ENCODE assay signal across 21 cellular contexts in genomic region chr11:74462631-74463030, GRCh38. TPM values are rescaled to one million over a fixed set of nuclear protein-coding genes. Genes with fewer than 3 reads are reported as not detected.
DNase-seq lines count a peak whose midpoint lies in the region; ATAC-seq and TF ChIP-seq lines count a peak whose summit lies in the region.
"Had no signal": no experiment of that assay in that cellular context is flagged by ENCODE, and none has a peak within 500 bp of the region (broad histone marks: within the 10 kb centered on the region; RNA-seq: fewer than 3 reads in every experiment).

No MANE protein-coding gene starts in this region.

- peak overlapping the region in 3 of 4 donors; percentile 16 to 32 (median 29) for H3K27ac ChIP-seq in sigmoid colon
- H3K27ac ChIP-seq: VCaP had no signal

- H3K4me1 ChIP-seq in Caco-2 (peaks cover 58% of the 10 kb centered on the region), sigmoid colon (peaks cover 0 to 24% (median 16%) of the 10 kb centered on the region in 4 donors)

- no peak for DNase-seq in Caco-2
- peak; percentile 49 to 50 for DNase-seq in NOMO-1 (lab: John Stamatoyannopoulos, UW; ENCODE audit: unreplicated experiment in 2 of 2)
- peak; percentile 34 for DNase-seq in ecto neural progenitor cell (ENCODE audit: low spot score)
- no peak for DNase-seq in sigmoid colon
- DNase-seq in HCEC 1CT: no peak
- no peak for DNase-seq in stimulated activated naive CD8-positive, alpha-beta T cell treated with anti-CD3 and anti-CD28 coated beads, Interleukin-15, amount 100 ng/mL, for 72 hours
- DNase-seq in stimulated activated CD4-positive, alpha-beta T cell treated with anti-CD3 and anti-CD28 coated beads, Interleukin-4, amount 100 ng/mL, for 4 hours: no peak
- DNase-seq: activated CD4-positive, alpha-beta T cell treated with anti-CD3 and anti-CD28 coated beads, Interleukin-2, amount 50 U/mL, for 48 hours; activated T-cell treated with anti-CD3 and anti-CD28 coated beads, Interleukin-2, amount 50 U/mL, for 4 hours; dermis blood vessel endothelial cell; NCI-H187; NCI-H446 treated with DMSO at 0.1 percent for 48 hours; nephron progenitor cell; stimulated activated CD4-positive, alpha-beta T cell treated with anti-CD3 and anti-CD28 coated beads, Interleukin-15, amount 100 ng/mL, for 24 hours had no signal

- TF ChIP-seq POLR2A in sigmoid colon (IDR thresholded peaks at IDR 0.05): no peak

- no peak for ATAC-seq in HG02884 (IDR thresholded peaks at IDR 0.05; ENCODE audit: unreplicated experiment)
- no peak for ATAC-seq in stimulated activated naive CD8-positive, alpha-beta T cell treated with anti-CD3 and anti-CD28 coated beads, Interleukin-15, amount 100 ng/mL, for 72 hours
- ATAC-seq: activated naive CD4-positive, alpha-beta T cell treated with anti-CD3 and anti-CD28 coated beads, Interleukin-2, amount 50 U/mL, for 72 hours; activated T-cell treated with anti-CD3 and anti-CD28 coated beads, Interleukin-2, amount 50 U/mL, for 4 hours; SK-N-SH treated with all-trans-retinoic acid at 6 μM for 48 hours had no signal

- no peaks in the 10 kb centered on the region for H3K9me3 ChIP-seq in Caco-2
- no peaks in the 10 kb centered on the region for H3K9me3 ChIP-seq in sigmoid colon
- H3K9me3 ChIP-seq: esophagus muscularis mucosa had no signal

- no peak for TF ChIP-seq EP300 in sigmoid colon (IDR thresholded peaks at IDR 0.05)

- H3K27me3 ChIP-seq in Caco-2 (replicated peaks; ENCODE audit: control insufficient read depth, insufficient read depth, low read length): no peaks in the 10 kb centered on the region
- H3K27me3 ChIP-seq in sigmoid colon: no peaks in the 10 kb centered on the region
- H3K27me3 ChIP-seq: esophagus muscularis mucosa had no signal

- POLR2A ChIA-PET in Caco-2 (lab: Charles Lee): interaction anchor here (0.6 to 3.1 kb wide), 2 partner anchors 30 to 1966 kb away, joined by 3 to 23 read pairs; partner anchors contain the start of gene LIPT2

- intact Hi-C loops in Caco-2 (cut with micrococcal nuclease; ENCODE audit: unreplicated experiment): no loop called here
- intact Hi-C loops in sigmoid colon (cut with DNase I): no loop called here

- H3K4me3 Mint-ChIP-seq in Caco-2 (ENCODE audit: unreplicated experiment): no peak overlapping the region
- H3K4me3 Mint-ChIP-seq in stimulated activated naive CD8-positive, alpha-beta T cell treated with anti-CD3 and anti-CD28 coated beads, Interleukin-15, amount 100 ng/mL, for 72 hours: no peak overlapping the region
- H3K4me3 Mint-ChIP-seq: activated T-cell treated with anti-CD3 and anti-CD28 coated beads, Interleukin-2, amount 50 U/mL, for 4 hours; brain; nephron progenitor cell; stimulated activated naive CD8-positive, alpha-beta T cell treated with anti-CD3 and anti-CD28 coated beads, Interleukin-15, Interleukin-2, amounts not matched to agents 100 ng/mL and 50 ng/mL, for 24 hours had no signal

- TF ChIP-seq CTCF in Caco-2 (IDR thresholded peaks at IDR 0.05; ENCODE audit: insufficient read depth in 1 of 2, low read depth in 1 of 2, low read length in 1 of 2, severe bottlenecking in 1 of 2, unreplicated experiment in 1 of 2) (no peak), sigmoid colon (IDR thresholded peaks at IDR 0.05) (no peak)

- peak overlapping the region; percentile 91 for H3K27ac Mint-ChIP-seq in Caco-2 (ENCODE audit: unreplicated experiment)
- no peak overlapping the region for H3K27ac Mint-ChIP-seq in stimulated activated naive CD8-positive, alpha-beta T cell treated with anti-CD3 and anti-CD28 coated beads, Interleukin-15, amount 100 ng/mL, for 72 hours
- H3K27ac Mint-ChIP-seq: activated naive CD4-positive, alpha-beta T cell treated with anti-CD3 and anti-CD28 coated beads, Interleukin-2, amount 50 U/mL, for 72 hours; brain; nephron progenitor cell; stimulated activated naive CD8-positive, alpha-beta T cell treated with anti-CD3 and anti-CD28 coated beads, Interleukin-15, Interleukin-2, amounts not matched to agents 100 ng/mL and 50 ng/mL, for 24 hours had no signal

- H3K36me3 Mint-ChIP-seq in Caco-2 (ENCODE audit: insufficient read depth, unreplicated experiment): peaks cover 21% of the 10 kb centered on the region
- H3K36me3 Mint-ChIP-seq: activated naive CD4-positive, alpha-beta T cell treated with anti-CD3 and anti-CD28 coated beads, Interleukin-2, amount 50 U/mL, for 72 hours; brain had no signal

- no peak overlapping the region for H3K4me3 ChIP-seq in Caco-2 (ENCODE audit: low read depth, low read length)
- H3K4me3 ChIP-seq in sigmoid colon: no peak overlapping the region

- H3K4me1 Mint-ChIP-seq in Caco-2 (ENCODE audit: low read depth, unreplicated experiment): peaks cover 26% of the 10 kb centered on the region
- H3K4me1 Mint-ChIP-seq in stimulated activated naive CD8-positive, alpha-beta T cell treated with anti-CD3 and anti-CD28 coated beads, Interleukin-15, amount 100 ng/mL, for 72 hours: no peaks in the 10 kb centered on the region

- H3K36me3 ChIP-seq in Caco-2 (ENCODE audit: control insufficient read depth, insufficient read depth, low read length): 0 out of 2 replicates have a peak, but pooled peaks cover 8% of the 10 kb centered on the region
- H3K36me3 ChIP-seq in sigmoid colon: no peaks in the 10 kb centered on the region
- H3K36me3 ChIP-seq: esophagus muscularis mucosa had no signal

- CTCF ChIA-PET in Caco-2 (lab: Charles Lee): interaction anchor here (0.6 to 2.9 kb wide), 7 partner anchors 9 to 207 kb away, joined by 3 to 15 read pairs (median 8); partner anchors contain the start of gene LIPT2

- no peaks in the 10 kb centered on the region for H3K27me3 Mint-ChIP-seq in Caco-2 (ENCODE audit: insufficient read depth, unreplicated experiment)
- H3K27me3 Mint-ChIP-seq in stimulated activated naive CD8-positive, alpha-beta T cell treated with anti-CD3 and anti-CD28 coated beads, Interleukin-15, amount 100 ng/mL, for 72 hours: peaks cover 31% of the 10 kb centered on the region

- 67 to 72% methylated on average over 5 of the region's 5 CpGs for WGBS in sigmoid colon, 2 donors

- peaks cover 10% of the 10 kb centered on the region for H3K9me3 Mint-ChIP-seq in Caco-2 (ENCODE audit: unreplicated experiment)
- H3K9me3 Mint-ChIP-seq in stimulated activated naive CD8-positive, alpha-beta T cell treated with anti-CD3 and anti-CD28 coated beads, Interleukin-15, amount 100 ng/mL, for 72 hours: no peaks in the 10 kb centered on the region
- H3K9me3 Mint-ChIP-seq: activated naive CD4-positive, alpha-beta T cell treated with anti-CD3 and anti-CD28 coated beads, Interleukin-2, amount 50 U/mL, for 72 hours; activated T-cell treated with anti-CD3 and anti-CD28 coated beads, Interleukin-2, amount 50 U/mL, for 4 hours; brain; nephron progenitor cell; stimulated activated naive CD8-positive, alpha-beta T cell treated with anti-CD3 and anti-CD28 coated beads, Interleukin-15, Interleukin-2, amounts not matched to agents 100 ng/mL and 50 ng/mL, for 24 hours had no signal

- TSS peak; percentile 31 for BruUV-seq in Caco-2 (replicated peaks; lab: Mats Ljungman, UMichigan)

RNA-seq across cellular contexts. Expression of gene KCNE3, which starts 4.7 kb away (rescaled TPM):
- total RNA-seq in Caco-2 (2022) (48.1 and 58.2 TPM in 2 replicates), sigmoid colon (10 to 100 TPM in 1 of 4 donors, 1 to 10 TPM in 3; 5.4 to 12.5 (median 6.8) TPM)
- polyA plus RNA-seq in sigmoid colon: 10 to 100 TPM in 2 of 3 donors, 1 to 10 TPM in 1; 9.6 to 30.1 (median 22.0) TPM
- total RNA-seq: activated naive CD4-positive, alpha-beta T cell treated with anti-CD3 and anti-CD28 coated beads, Interleukin-2, amount 50 U/mL, for 72 hours; activated T-cell treated with anti-CD3 and anti-CD28 coated beads, Interleukin-2, amount 50 U/mL, for 4 hours had no signal

RNA-seq across cellular contexts. Expression of gene LIPT2, which starts 30.9 kb away (rescaled TPM):
- total RNA-seq in Caco-2 (2022) (10.5 and 14.4 TPM in 2 replicates), sigmoid colon (1 to 10 TPM; 3.2 to 3.9 (median 3.8) TPM)
- 1 to 10 TPM; 1.2 to 2.5 (median 2.1) TPM for polyA plus RNA-seq in sigmoid colon

Comparison
In these comparisons a context has a peak if more than half of its experiments do, and no peak if none do; other contexts are left out.
1. DNase-seq: peak in NOMO-1 (2 of 2) and ecto neural progenitor cell (single experiment); none in Caco-2 (0 of 2), sigmoid colon (single experiment), HCEC 1CT (single experiment), stimulated activated naive CD8-positive, alpha-beta T cell treated with anti-CD3 and anti-CD28 coated beads, Interleukin-15, amount 100 ng/mL, for 72 hours (0 of 2) and stimulated activated CD4-positive, alpha-beta T cell treated with anti-CD3 and anti-CD28 coated beads, Interleukin-4, amount 100 ng/mL, for 4 hours (0 of 2).